24 cellular contexts compared by ENCODE assay signal in genomic region chr13:113442354-113442984, GRCh38.
"Had no signal": no experiment of that assay in that cellular context is flagged by ENCODE, and none has a peak within 500 bp of the region (broad histone marks: within the 10 kb centered on the region; RNA-seq: fewer than 3 reads in every experiment).

No MANE protein-coding gene starts in this region.

- H3K4me3 ChIP-seq: K562, Peyer's patch, SJSA1 had no signal

- H3K4me1 Mint-ChIP-seq: activated naive CD4-positive, alpha-beta T cell treated with anti-CD3 and anti-CD28 coated beads, Interleukin-2, amount 50 U/mL, for 24 hours had no signal

- H3K27ac ChIP-seq: Peyer's patch, RWPE1, SJSA1, VCaP had no signal

- H3K9me3 Mint-ChIP-seq: activated naive CD4-positive, alpha-beta T cell treated with anti-CD3 and anti-CD28 coated beads, Interleukin-2, amount 50 U/mL, for 24 hours had no signal

- H3K4me3 Mint-ChIP-seq: activated CD8-positive, alpha-beta T cell treated with anti-CD3 and anti-CD28 coated beads for 36 hours; activated naive CD4-positive, alpha-beta T cell treated with anti-CD3 and anti-CD28 coated beads, Interleukin-2, amount 50 U/mL, for 24 hours; T-helper 17 cell had no signal

- H3K4me1 ChIP-seq: SJSA1 had no signal

- H3K36me3 ChIP-seq: Peyer's patch, SJSA1 had no signal

- H3K27ac Mint-ChIP-seq: activated CD8-positive, alpha-beta T cell treated with anti-CD3 and anti-CD28 coated beads for 36 hours; activated naive CD4-positive, alpha-beta T cell treated with anti-CD3 and anti-CD28 coated beads, Interleukin-2, amount 50 U/mL, for 24 hours; T-helper 17 cell had no signal

- FAIRE-seq: bronchial epithelial cell, K562 had no signal

- ATAC-seq: activated CD4-positive, CD25-positive, alpha-beta regulatory T cell treated with anti-CD3 and anti-CD28 coated beads, Interleukin-2, amount 50 U/mL, for 24 hours; activated CD8-positive, alpha-beta T cell treated with anti-CD3 and anti-CD28 coated beads for 36 hours; K562; SK-N-SH treated with all-trans-retinoic acid at 6 μM for 48 hours; T-helper 17 cell had no signal

- H3K9me3 ChIP-seq: Peyer's patch, SJSA1 had no signal

- DNase-seq: activated CD4-positive, alpha-beta T cell treated with anti-CD3 and anti-CD28 coated beads for 4 hours; activated CD8-positive, alpha-beta memory T cell treated with anti-CD3 and anti-CD28 coated beads, Interleukin-2, amount 50 U/mL, for 4 hours; activated CD8-positive, alpha-beta T cell treated with anti-CD3 and anti-CD28 coated beads for 36 hours; central memory CD4-positive, alpha-beta T cell; Karpas-422; MM.1S; NCI-H1105 treated with DMSO at 0.1 percent for 48 hours; NCI-H1436 treated with DMSO at 0.1 percent for 48 hours; NCI-H187; NCI-H2081; NCI-H446; NCI-H524; SHP77; T-helper 17 cell; T1000 had no signal

- H3K27me3 Mint-ChIP-seq: activated CD8-positive, alpha-beta T cell treated with anti-CD3 and anti-CD28 coated beads for 36 hours; activated naive CD4-positive, alpha-beta T cell treated with anti-CD3 and anti-CD28 coated beads, Interleukin-2, amount 50 U/mL, for 24 hours; T-helper 17 cell had no signal

- H3K27me3 ChIP-seq: Peyer's patch, SJSA1 had no signal
